ENCODE assay signal across 1 cellular context in the genomic region with DNA sequence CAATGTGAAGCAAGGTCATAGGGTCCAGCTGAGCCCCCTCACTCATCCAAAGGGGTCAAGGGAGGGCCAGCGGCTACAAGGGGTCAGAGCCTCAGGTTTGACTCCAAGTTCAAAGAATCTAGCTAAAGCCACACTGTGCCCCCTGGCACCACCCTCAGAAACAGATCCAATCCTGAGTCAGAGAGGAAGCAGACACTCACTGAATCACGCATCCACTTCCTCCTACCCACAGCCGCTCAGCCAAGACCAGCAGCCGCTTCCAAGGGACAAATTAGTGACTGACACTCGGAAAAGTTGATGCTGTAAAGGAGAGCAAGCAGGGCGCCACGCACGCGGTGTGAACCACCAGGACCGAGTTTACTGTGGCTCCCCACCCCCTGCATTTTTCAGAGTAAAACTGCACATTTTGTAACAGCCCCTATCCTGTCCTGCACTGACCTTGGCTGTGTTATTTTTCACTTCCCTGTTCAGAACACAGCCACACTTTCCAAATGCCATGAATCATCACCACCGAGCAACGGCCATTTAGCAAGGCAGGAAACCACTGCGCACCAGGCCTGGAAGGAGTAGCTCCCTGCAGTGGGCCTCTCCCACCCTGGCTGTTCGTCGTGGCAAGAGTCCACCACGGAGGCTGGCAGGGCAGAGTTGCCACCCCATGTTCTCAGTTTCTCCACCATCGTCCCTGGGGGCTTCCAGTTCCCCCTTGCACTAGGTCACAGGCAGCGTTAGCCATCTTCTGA.
TF ChIP-seq lines count a peak whose summit lies in the region.

No MANE protein-coding gene starts in this region.

TF ChIP-seq in HepG2, 621 proteins besides CTCF, POLR2A, EP300 and RAD21 (continued from another document and continues in another):
- TF ChIP-seq, protein P1, sequence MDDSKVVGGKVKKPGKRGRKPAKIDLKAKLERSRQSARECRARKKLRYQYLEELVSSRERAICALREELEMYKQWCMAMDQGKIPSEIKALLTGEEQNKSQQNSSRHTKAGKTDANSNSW (CRISPR knock-in tag; IDR thresholded peaks at IDR 0.05; ENCODE audit: borderline replicate concordance): no peak
- peak; percentile 68; the same call in 1 of the 2 replicates for TF ChIP-seq ZNF816 (CRISPR knock-in tag; IDR thresholded peaks at IDR 0.05; ENCODE audit: borderline replicate concordance)
- no peak for TF ChIP-seq ZFP62 (CRISPR knock-in tag; IDR thresholded peaks at IDR 0.05)
- TF ChIP-seq ISL2 (CRISPR knock-in tag; IDR thresholded peaks at IDR 0.05): 0 out of 2 replicates have a peak, but pooled peaks have one; percentile 38
- no peak for TF ChIP-seq ZFP41 (CRISPR knock-in tag; IDR thresholded peaks at IDR 0.05; ENCODE audit: borderline replicate concordance)
- 0 out of 2 replicates have a peak, but pooled peaks have one; percentile 23 for TF ChIP-seq MAFF (IDR thresholded peaks at IDR 0.05; ENCODE audit: low read depth, low read length)
- TF ChIP-seq XBP1 (CRISPR knock-in tag; IDR thresholded peaks at IDR 0.05): no peak
- no peak for TF ChIP-seq ZNF562 (CRISPR knock-in tag; IDR thresholded peaks at IDR 0.05; ENCODE audit: borderline replicate concordance)
- no peak for TF ChIP-seq RBM22 (optimal IDR thresholded peaks at IDR 0.05; ENCODE audit: low read length)
- no peak for TF ChIP-seq NFRKB (IDR thresholded peaks at IDR 0.05)
- no peak for TF ChIP-seq DNMT1 (CRISPR knock-in tag; IDR thresholded peaks at IDR 0.05)
- TF ChIP-seq PHF21A (CRISPR knock-in tag; IDR thresholded peaks at IDR 0.05): peak; percentile 25; the same call in 1 of the 2 replicates
- TF ChIP-seq, protein P2, sequence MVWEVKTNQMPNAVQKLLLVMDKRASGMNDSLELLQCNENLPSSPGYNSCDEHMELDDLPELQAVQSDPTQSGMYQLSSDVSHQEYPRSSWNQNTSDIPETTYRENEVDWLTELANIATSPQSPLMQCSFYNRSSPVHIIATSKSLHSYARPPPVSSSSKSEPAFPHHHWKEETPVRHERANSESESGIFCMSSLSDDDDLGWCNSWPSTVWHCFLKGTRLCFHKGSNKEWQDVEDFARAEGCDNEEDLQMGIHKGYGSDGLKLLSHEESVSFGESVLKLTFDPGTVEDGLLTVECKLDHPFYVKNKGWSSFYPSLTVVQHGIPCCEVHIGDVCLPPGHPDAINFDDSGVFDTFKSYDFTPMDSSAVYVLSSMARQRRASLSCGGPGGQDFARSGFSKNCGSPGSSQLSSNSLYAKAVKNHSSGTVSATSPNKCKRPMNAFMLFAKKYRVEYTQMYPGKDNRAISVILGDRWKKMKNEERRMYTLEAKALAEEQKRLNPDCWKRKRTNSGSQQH (CRISPR knock-in tag; IDR thresholded peaks at IDR 0.05; ENCODE audit: low read depth): no peak
- TF ChIP-seq PAX8 (CRISPR knock-in tag; IDR thresholded peaks at IDR 0.05; ENCODE audit: borderline replicate concordance): no peak
- TF ChIP-seq, protein P3, sequence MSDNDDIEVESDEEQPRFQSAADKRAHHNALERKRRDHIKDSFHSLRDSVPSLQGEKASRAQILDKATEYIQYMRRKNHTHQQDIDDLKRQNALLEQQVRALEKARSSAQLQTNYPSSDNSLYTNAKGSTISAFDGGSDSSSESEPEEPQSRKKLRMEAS (IDR thresholded peaks at IDR 0.05): no peak
- TF ChIP-seq, protein P4, sequence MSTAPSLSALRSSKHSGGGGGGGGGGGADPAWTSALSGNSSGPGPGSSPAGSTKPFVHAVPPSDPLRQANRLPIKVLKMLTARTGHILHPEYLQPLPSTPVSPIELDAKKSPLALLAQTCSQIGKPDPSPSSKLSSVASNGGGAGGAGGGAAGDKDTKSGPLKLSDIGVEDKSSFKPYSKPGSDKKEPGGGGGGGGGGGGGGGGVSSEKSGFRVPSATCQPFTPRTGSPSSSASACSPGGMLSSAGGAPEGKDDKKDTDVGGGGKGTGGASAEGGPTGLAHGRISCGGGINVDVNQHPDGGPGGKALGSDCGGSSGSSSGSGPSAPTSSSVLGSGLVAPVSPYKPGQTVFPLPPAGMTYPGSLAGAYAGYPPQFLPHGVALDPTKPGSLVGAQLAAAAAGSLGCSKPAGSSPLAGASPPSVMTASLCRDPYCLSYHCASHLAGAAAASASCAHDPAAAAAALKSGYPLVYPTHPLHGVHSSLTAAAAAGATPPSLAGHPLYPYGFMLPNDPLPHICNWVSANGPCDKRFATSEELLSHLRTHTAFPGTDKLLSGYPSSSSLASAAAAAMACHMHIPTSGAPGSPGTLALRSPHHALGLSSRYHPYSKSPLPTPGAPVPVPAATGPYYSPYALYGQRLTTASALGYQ (CRISPR knock-in tag; IDR thresholded peaks at IDR 0.05): no peak
- TF ChIP-seq, protein P5, sequence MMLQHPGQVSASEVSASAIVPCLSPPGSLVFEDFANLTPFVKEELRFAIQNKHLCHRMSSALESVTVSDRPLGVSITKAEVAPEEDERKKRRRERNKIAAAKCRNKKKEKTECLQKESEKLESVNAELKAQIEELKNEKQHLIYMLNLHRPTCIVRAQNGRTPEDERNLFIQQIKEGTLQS (CRISPR knock-in tag; IDR thresholded peaks at IDR 0.05): no peak
- no peak for TF ChIP-seq ZNF234 (CRISPR knock-in tag; conservative IDR thresholded peaks at IDR 0.05)
- peak; percentile 53; the same call in 1 of the 2 replicates for TF ChIP-seq THAP11 (CRISPR knock-in tag; IDR thresholded peaks at IDR 0.05)
- TF ChIP-seq ZFP37 (CRISPR knock-in tag; IDR thresholded peaks at IDR 0.05; ENCODE audit: borderline replicate concordance): peak; percentile 75; the same call in 1 of the 2 replicates
- TF ChIP-seq MXI1 (IDR thresholded peaks at IDR 0.05; ENCODE audit: borderline replicate concordance, low read depth, low read length): peak; percentile 73; the same call in 1 of the 3 replicates
- no peak for TF ChIP-seq SP140L (CRISPR knock-in tag; IDR thresholded peaks at IDR 0.05; ENCODE audit: borderline replicate concordance)
- TF ChIP-seq KDM5A (IDR thresholded peaks at IDR 0.05; ENCODE audit: borderline replicate concordance, low read length): no peak
- TF ChIP-seq ZNF501 (CRISPR knock-in tag; IDR thresholded peaks at IDR 0.05): peak; percentile 50; the same call in 1 of the 2 replicates
- no peak for TF ChIP-seq GZF1 (CRISPR knock-in tag; IDR thresholded peaks at IDR 0.05)
- TF ChIP-seq ATRX (CRISPR knock-in tag; IDR thresholded peaks at IDR 0.05; ENCODE audit: borderline replicate concordance): no peak
- TF ChIP-seq, protein P6, sequence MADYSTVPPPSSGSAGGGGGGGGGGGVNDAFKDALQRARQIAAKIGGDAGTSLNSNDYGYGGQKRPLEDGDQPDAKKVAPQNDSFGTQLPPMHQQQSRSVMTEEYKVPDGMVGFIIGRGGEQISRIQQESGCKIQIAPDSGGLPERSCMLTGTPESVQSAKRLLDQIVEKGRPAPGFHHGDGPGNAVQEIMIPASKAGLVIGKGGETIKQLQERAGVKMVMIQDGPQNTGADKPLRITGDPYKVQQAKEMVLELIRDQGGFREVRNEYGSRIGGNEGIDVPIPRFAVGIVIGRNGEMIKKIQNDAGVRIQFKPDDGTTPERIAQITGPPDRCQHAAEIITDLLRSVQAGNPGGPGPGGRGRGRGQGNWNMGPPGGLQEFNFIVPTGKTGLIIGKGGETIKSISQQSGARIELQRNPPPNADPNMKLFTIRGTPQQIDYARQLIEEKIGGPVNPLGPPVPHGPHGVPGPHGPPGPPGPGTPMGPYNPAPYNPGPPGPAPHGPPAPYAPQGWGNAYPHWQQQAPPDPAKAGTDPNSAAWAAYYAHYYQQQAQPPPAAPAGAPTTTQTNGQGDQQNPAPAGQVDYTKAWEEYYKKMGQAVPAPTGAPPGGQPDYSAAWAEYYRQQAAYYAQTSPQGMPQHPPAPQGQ (CRISPR knock-in tag; IDR thresholded peaks at IDR 0.05; ENCODE audit: borderline replicate concordance): no peak
- no peak for TF ChIP-seq ZNF720 (CRISPR knock-in tag; IDR thresholded peaks at IDR 0.05)
- TF ChIP-seq, protein P7, sequence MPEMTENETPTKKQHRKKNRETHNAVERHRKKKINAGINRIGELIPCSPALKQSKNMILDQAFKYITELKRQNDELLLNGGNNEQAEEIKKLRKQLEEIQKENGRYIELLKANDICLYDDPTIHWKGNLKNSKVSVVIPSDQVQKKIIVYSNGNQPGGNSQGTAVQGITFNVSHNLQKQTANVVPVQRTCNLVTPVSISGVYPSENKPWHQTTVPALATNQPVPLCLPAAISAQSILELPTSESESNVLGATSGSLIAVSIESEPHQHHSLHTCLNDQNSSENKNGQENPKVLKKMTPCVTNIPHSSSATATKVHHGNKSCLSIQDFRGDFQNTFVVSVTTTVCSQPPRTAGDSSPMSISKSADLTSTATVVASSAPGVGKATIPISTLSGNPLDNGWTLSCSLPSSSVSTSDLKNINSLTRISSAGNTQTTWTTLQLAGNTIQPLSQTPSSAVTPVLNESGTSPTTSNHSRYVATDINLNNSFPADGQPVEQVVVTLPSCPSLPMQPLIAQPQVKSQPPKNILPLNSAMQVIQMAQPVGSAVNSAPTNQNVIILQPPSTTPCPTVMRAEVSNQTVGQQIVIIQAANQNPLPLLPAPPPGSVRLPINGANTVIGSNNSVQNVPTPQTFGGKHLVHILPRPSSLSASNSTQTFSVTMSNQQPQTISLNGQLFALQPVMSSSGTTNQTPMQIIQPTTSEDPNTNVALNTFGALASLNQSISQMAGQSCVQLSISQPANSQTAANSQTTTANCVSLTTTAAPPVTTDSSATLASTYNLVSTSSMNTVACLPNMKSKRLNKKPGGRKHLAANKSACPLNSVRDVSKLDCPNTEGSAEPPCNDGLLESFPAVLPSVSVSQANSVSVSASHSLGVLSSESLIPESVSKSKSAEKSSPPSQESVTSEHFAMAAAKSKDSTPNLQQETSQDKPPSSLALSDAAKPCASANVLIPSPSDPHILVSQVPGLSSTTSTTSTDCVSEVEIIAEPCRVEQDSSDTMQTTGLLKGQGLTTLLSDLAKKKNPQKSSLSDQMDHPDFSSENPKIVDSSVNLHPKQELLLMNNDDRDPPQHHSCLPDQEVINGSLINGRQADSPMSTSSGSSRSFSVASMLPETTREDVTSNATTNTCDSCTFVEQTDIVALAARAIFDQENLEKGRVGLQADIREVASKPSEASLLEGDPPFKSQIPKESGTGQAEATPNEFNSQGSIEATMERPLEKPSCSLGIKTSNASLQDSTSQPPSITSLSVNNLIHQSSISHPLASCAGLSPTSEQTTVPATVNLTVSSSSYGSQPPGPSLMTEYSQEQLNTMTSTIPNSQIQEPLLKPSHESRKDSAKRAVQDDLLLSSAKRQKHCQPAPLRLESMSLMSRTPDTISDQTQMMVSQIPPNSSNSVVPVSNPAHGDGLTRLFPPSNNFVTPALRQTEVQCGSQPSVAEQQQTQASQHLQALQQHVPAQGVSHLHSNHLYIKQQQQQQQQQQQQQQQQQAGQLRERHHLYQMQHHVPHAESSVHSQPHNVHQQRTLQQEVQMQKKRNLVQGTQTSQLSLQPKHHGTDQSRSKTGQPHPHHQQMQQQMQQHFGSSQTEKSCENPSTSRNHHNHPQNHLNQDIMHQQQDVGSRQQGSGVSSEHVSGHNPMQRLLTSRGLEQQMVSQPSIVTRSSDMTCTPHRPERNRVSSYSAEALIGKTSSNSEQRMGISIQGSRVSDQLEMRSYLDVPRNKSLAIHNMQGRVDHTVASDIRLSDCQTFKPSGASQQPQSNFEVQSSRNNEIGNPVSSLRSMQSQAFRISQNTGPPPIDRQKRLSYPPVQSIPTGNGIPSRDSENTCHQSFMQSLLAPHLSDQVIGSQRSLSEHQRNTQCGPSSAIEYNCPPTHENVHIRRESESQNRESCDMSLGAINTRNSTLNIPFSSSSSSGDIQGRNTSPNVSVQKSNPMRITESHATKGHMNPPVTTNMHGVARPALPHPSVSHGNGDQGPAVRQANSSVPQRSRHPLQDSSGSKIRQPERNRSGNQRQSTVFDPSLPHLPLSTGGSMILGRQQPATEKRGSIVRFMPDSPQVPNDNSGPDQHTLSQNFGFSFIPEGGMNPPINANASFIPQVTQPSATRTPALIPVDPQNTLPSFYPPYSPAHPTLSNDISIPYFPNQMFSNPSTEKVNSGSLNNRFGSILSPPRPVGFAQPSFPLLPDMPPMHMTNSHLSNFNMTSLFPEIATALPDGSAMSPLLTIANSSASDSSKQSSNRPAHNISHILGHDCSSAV (CRISPR knock-in tag; IDR thresholded peaks at IDR 0.05; ENCODE audit: borderline replicate concordance): no peak
- TF ChIP-seq, protein P8, sequence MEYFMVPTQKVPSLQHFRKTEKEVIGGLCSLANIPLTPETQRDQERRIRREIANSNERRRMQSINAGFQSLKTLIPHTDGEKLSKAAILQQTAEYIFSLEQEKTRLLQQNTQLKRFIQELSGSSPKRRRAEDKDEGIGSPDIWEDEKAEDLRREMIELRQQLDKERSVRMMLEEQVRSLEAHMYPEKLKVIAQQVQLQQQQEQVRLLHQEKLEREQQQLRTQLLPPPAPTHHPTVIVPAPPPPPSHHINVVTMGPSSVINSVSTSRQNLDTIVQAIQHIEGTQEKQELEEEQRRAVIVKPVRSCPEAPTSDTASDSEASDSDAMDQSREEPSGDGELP (IDR thresholded peaks at IDR 0.05; ENCODE audit: borderline replicate concordance, low read depth): peak; percentile 90; the same call in 1 of the 2 replicates
- TF ChIP-seq, protein P9, sequence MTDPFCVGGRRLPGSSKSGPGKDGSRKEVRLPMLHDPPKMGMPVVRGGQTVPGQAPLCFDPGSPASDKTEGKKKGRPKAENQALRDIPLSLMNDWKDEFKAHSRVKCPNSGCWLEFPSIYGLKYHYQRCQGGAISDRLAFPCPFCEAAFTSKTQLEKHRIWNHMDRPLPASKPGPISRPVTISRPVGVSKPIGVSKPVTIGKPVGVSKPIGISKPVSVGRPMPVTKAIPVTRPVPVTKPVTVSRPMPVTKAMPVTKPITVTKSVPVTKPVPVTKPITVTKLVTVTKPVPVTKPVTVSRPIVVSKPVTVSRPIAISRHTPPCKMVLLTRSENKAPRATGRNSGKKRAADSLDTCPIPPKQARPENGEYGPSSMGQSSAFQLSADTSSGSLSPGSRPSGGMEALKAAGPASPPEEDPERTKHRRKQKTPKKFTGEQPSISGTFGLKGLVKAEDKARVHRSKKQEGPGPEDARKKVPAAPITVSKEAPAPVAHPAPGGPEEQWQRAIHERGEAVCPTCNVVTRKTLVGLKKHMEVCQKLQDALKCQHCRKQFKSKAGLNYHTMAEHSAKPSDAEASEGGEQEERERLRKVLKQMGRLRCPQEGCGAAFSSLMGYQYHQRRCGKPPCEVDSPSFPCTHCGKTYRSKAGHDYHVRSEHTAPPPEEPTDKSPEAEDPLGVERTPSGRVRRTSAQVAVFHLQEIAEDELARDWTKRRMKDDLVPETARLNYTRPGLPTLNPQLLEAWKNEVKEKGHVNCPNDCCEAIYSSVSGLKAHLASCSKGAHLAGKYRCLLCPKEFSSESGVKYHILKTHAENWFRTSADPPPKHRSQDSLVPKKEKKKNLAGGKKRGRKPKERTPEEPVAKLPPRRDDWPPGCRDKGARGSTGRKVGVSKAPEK (CRISPR knock-in tag; IDR thresholded peaks at IDR 0.05; ENCODE audit: borderline replicate concordance): peak; percentile 74; the same call in 1 of the 2 replicates
- TF ChIP-seq ZNF761 (CRISPR knock-in tag; conservative IDR thresholded peaks at IDR 0.05): no peak
